ENCODE assay signal across 9 cellular contexts in genomic region chr9:136488247-136489214, GRCh38. TPM values are rescaled to one million over a fixed set of nuclear protein-coding genes. Genes with fewer than 3 reads are reported as not detected.
DNase-seq lines count a peak whose midpoint lies in the region; ATAC-seq and TF ChIP-seq lines count a peak whose summit lies in the region.
"Had no signal": no experiment of that assay in that cellular context is flagged by ENCODE, and none has a peak within 500 bp of the region (broad histone marks: within the 10 kb centered on the region; RNA-seq: fewer than 3 reads in every experiment).

No MANE protein-coding gene starts in this region.

- H3K4me1 ChIP-seq in Caco-2, result peaks cover 8% of the 10 kb centered on the region
- H3K4me1 ChIP-seq in KMS-11 (ENCODE audit: low read depth, poor library complexity, severe bottlenecking), result peaks cover 10% of the 10 kb centered on the region
- H3K4me1 ChIP-seq in right atrium auricular region, result peaks cover 5 to 28% of the 10 kb centered on the region in 2 donors
- H3K4me1 ChIP-seq in gastrocnemius medialis, result peaks cover 11 to 12% of the 10 kb centered on the region in 2 donors

- H2AFZ ChIP-seq in KMS-11 (ENCODE audit: low read depth), result no peak overlapping the region

- H3K9me3 Mint-ChIP-seq in Caco-2 (ENCODE audit: unreplicated experiment), result no peaks in the 10 kb centered on the region
- no peaks in the 10 kb centered on the region for H3K9me3 Mint-ChIP-seq in activated naive CD8-positive, alpha-beta T cell treated with anti-CD3 and anti-CD28 coated beads, Interleukin-2, amount 50 U/mL, for 24 hours
- H3K9me3 Mint-ChIP-seq: IgD-negative memory B cell had no signal

- H3K79me2 ChIP-seq in KMS-11 (ENCODE audit: insufficient read depth, low read depth), result no peaks in the 10 kb centered on the region

- H3K27me3 ChIP-seq in Caco-2 (replicated peaks; ENCODE audit: control insufficient read depth, insufficient read depth, low read length) (no peaks in the 10 kb centered on the region), KMS-11 (ENCODE audit: insufficient read depth, low read depth) (peaks cover 82% of the 10 kb centered on the region), right atrium auricular region (no peaks in the 10 kb centered on the region), gastrocnemius medialis (no peaks in the 10 kb centered on the region)

- H3K4me3 ChIP-seq in Caco-2 (ENCODE audit: low read depth, low read length) (no peak overlapping the region), KMS-11 (IDR thresholded peaks at IDR 0.05; ENCODE audit: insufficient read depth, low read depth, low read length) (no peak overlapping the region), right atrium auricular region (no peak overlapping the region), gastrocnemius medialis (no peak overlapping the region)

- no peaks in the 10 kb centered on the region for H4K20me1 ChIP-seq in KMS-11 (ENCODE audit: insufficient read depth)

- peak; percentile 52 for ATAC-seq in T-helper 17 cell
- no peak for ATAC-seq in activated naive CD8-positive, alpha-beta T cell treated with anti-CD3 and anti-CD28 coated beads, Interleukin-2, amount 50 U/mL, for 24 hours
- peak; percentile 57 to 58 for ATAC-seq in gastrocnemius medialis
- ATAC-seq in HG02678 (IDR thresholded peaks at IDR 0.05; ENCODE audit: unreplicated experiment), result no peak
- ATAC-seq in HG03439 (IDR thresholded peaks at IDR 0.05; ENCODE audit: unreplicated experiment), result no peak

- no peak overlapping the region for H3K4me2 ChIP-seq in KMS-11

- POLR2A ChIA-PET in Caco-2 (lab: Charles Lee), result interaction anchor here (0.5 kb wide), 1 partner anchor 118 kb away, joined by 3 read pairs; no protein-coding TSS in a partner anchor

- H3K4me1 Mint-ChIP-seq in Caco-2 (ENCODE audit: low read depth, unreplicated experiment) (no peaks in the 10 kb centered on the region), T-helper 17 cell (peaks cover 4% of the 10 kb centered on the region)
- H3K4me1 Mint-ChIP-seq in activated naive CD8-positive, alpha-beta T cell treated with anti-CD3 and anti-CD28 coated beads, Interleukin-2, amount 50 U/mL, for 24 hours, result peaks cover 6% of the 10 kb centered on the region

- no peak for TF ChIP-seq POLR2A in gastrocnemius medialis (IDR thresholded peaks at IDR 0.05)

- no peak overlapping the region for H3K27ac Mint-ChIP-seq in Caco-2 (ENCODE audit: unreplicated experiment)
- H3K27ac Mint-ChIP-seq in T-helper 17 cell, result no peak overlapping the region
- no peak overlapping the region for H3K27ac Mint-ChIP-seq in activated naive CD8-positive, alpha-beta T cell treated with anti-CD3 and anti-CD28 coated beads, Interleukin-2, amount 50 U/mL, for 24 hours

- no peak overlapping the region for H3K9ac ChIP-seq in KMS-11

- TF ChIP-seq CTCF in Caco-2 (IDR thresholded peaks at IDR 0.05; ENCODE audit: insufficient read depth in 1 of 2, low read depth in 1 of 2, low read length in 1 of 2, severe bottlenecking in 1 of 2, unreplicated experiment in 1 of 2) (peak; percentile 95), KMS-11 (conservative IDR thresholded peaks at IDR 0.05; ENCODE audit: low read depth, low read length) (peak; percentile 95), right atrium auricular region (IDR thresholded peaks at IDR 0.05) (peak; percentile 98 to 99), gastrocnemius medialis (IDR thresholded peaks at IDR 0.05 in 4 of 5, conservative IDR thresholded peaks at IDR 0.05 in 1 of 5) (peak; percentile 97 to 98 (median 98))

- H3K36me3 Mint-ChIP-seq in Caco-2 (ENCODE audit: insufficient read depth, unreplicated experiment) (peaks cover 4% of the 10 kb centered on the region), T-helper 17 cell (ENCODE audit: low read depth) (no peaks in the 10 kb centered on the region)
- no peaks in the 10 kb centered on the region for H3K36me3 Mint-ChIP-seq in activated naive CD8-positive, alpha-beta T cell treated with anti-CD3 and anti-CD28 coated beads, Interleukin-2, amount 50 U/mL, for 24 hours (ENCODE audit: low read depth)
- H3K36me3 Mint-ChIP-seq: IgD-negative memory B cell had no signal

- in situ Hi-C loops in gastrocnemius medialis (cut with MboI; ENCODE audit: low sequenced_read_pairs in 4 of 4), result loop anchor here in 1 of 4 donors (25.0 kb wide), 1 partner anchor 149 kb away; no protein-coding TSS in a partner anchor

- intact Hi-C loops in Caco-2 (cut with micrococcal nuclease; ENCODE audit: unreplicated experiment), result loop anchor here (5.0 kb wide), 1 partner anchor 59 kb away; the partner anchor contains the start of gene NOTCH1
- intact Hi-C loops in gastrocnemius medialis (cut with DNase I; ENCODE audit: low total_unique reads), result loop anchor here (1.0 to 10.0 kb wide), 5 partner anchors 39 to 936 kb away; partner anchors contain the start of genes EXD3 and NOXA1

- peak; percentile 73 to 87 for DNase-seq in Caco-2
- peak; percentile 62 to 76 (median 72) for DNase-seq in T-helper 17 cell
- peak; percentile 82 for DNase-seq in activated naive CD8-positive, alpha-beta T cell treated with anti-CD3 and anti-CD28 coated beads, Interleukin-2, amount 50 U/mL, for 24 hours
- peak; percentile 76 for DNase-seq in right atrium auricular region (ENCODE audit: low spot score)
- DNase-seq in gastrocnemius medialis, result peak; percentile 33 to 67

- no peaks in the 10 kb centered on the region for H3K36me3 ChIP-seq in Caco-2 (ENCODE audit: control insufficient read depth, insufficient read depth, low read length)
- no peaks in the 10 kb centered on the region for H3K36me3 ChIP-seq in KMS-11 (ENCODE audit: insufficient read depth)
- no peaks in the 10 kb centered on the region for H3K36me3 ChIP-seq in right atrium auricular region
- H3K36me3 ChIP-seq in gastrocnemius medialis, result no peaks in the 10 kb centered on the region

- no peak overlapping the region for H3K4me3 Mint-ChIP-seq in Caco-2 (ENCODE audit: unreplicated experiment)
- H3K4me3 Mint-ChIP-seq in T-helper 17 cell, result no peak overlapping the region
- no peak overlapping the region for H3K4me3 Mint-ChIP-seq in activated naive CD8-positive, alpha-beta T cell treated with anti-CD3 and anti-CD28 coated beads, Interleukin-2, amount 50 U/mL, for 24 hours

- CTCF ChIA-PET in Caco-2 (lab: Charles Lee), result interaction anchor here (0.6 to 7.7 kb wide), 6 partner anchors 18 to 205 kb away, joined by 3 to 140 read pairs (median 6); no protein-coding TSS in a partner anchor

- H3K27me3 Mint-ChIP-seq in Caco-2 (ENCODE audit: insufficient read depth, unreplicated experiment) (no peaks in the 10 kb centered on the region), T-helper 17 cell (no peaks in the 10 kb centered on the region)
- no peaks in the 10 kb centered on the region for H3K27me3 Mint-ChIP-seq in activated naive CD8-positive, alpha-beta T cell treated with anti-CD3 and anti-CD28 coated beads, Interleukin-2, amount 50 U/mL, for 24 hours
- H3K27me3 Mint-ChIP-seq: IgD-negative memory B cell had no signal

- H3K27ac ChIP-seq in KMS-11 (no peak overlapping the region), right atrium auricular region (no peak overlapping the region), gastrocnemius medialis (no peak overlapping the region)

- H3K9me3 ChIP-seq in Caco-2, result no peaks in the 10 kb centered on the region
- H3K9me3 ChIP-seq in T-helper 17 cell (ENCODE audit: control insufficient read depth, low read length, poor library complexity, severe bottlenecking), result no peaks in the 10 kb centered on the region
- no peaks in the 10 kb centered on the region for H3K9me3 ChIP-seq in right atrium auricular region
- no peaks in the 10 kb centered on the region for H3K9me3 ChIP-seq in gastrocnemius medialis

- BruUV-seq in Caco-2 (replicated peaks; lab: Mats Ljungman, UMichigan), result no TSS peak

RNA-seq across cellular contexts. Expression of gene SEC16A, which starts 5.7 kb away (rescaled TPM):
- 76.4 and 81.3 TPM in 2 replicates for total RNA-seq in Caco-2 (2022)
- 10 to 100 TPM; 71.7 to 74.7 TPM for total RNA-seq in T-helper 17 cell
- total RNA-seq in right atrium auricular region, result 10 to 100 TPM; 32.6 to 41.6 TPM
- 10 to 100 TPM; 23.9 to 50.4 (median 46.6) TPM for total RNA-seq in gastrocnemius medialis

RNA-seq across cellular contexts. Expression of gene INPP5E, which starts 48.9 kb away (rescaled TPM):
- total RNA-seq in Caco-2 (2022), result 18.6 and 20.0 TPM in 2 replicates
- 10 to 100 TPM; 26.0 to 32.7 TPM for total RNA-seq in T-helper 17 cell
- 1 to 10 TPM; 6.4 to 9.1 TPM for total RNA-seq in right atrium auricular region
- total RNA-seq in gastrocnemius medialis, result 1 to 10 TPM; 5.0 to 6.7 (median 5.9) TPM

RNA-seq across cellular contexts. Expression of gene NOTCH1, which starts 57.3 kb away (rescaled TPM):
- 5.5 and 6.3 TPM in 2 replicates for total RNA-seq in Caco-2 (2022)
- 10 to 100 TPM; 31.7 to 37.5 TPM for total RNA-seq in T-helper 17 cell
- total RNA-seq in right atrium auricular region, result 10 to 100 TPM; 14.2 to 39.7 TPM
- 10 to 100 TPM in 1 of 4 donors, 1 to 10 TPM in 3; 6.3 to 15.4 (median 8.2) TPM for total RNA-seq in gastrocnemius medialis

Comparison
In these comparisons a context has a peak if more than half of its experiments do, and no peak if none do; other contexts are left out.
1. ATAC-seq: peak in T-helper 17 cell (single experiment) and gastrocnemius medialis (2 of 2); none in activated naive CD8-positive, alpha-beta T cell treated with anti-CD3 and anti-CD28 coated beads, Interleukin-2, amount 50 U/mL, for 24 hours (single experiment), HG02678 (single experiment) and HG03439 (single experiment).
2. Peak in every context shown above with its lines, with median percentiles within 50 percentile points of each other: DNase-seq and CTCF ChIP-seq.